Comparison of ENCODE assay signal across 14 cellular contexts in genomic region chr4:63528592-63528991, GRCh38.
DNase-seq lines count a peak whose midpoint lies in the region; ATAC-seq and TF ChIP-seq lines count a peak whose summit lies in the region.
"Had no signal": no experiment of that assay in that cellular context is flagged by ENCODE, and none has a peak within 500 bp of the region (broad histone marks: within the 10 kb centered on the region; RNA-seq: fewer than 3 reads in every experiment).

No MANE protein-coding gene starts in this region.

- H3K36me3 ChIP-seq in smooth muscle cell (ENCODE audit: low read depth) (no peaks in the 10 kb centered on the region), heart right ventricle (no peaks in the 10 kb centered on the region)
- H3K36me3 ChIP-seq: HAP-1 had no signal

- WGBS in smooth muscle cell (ENCODE audit: low lambda C conversion rate) = 56% methylated on average over 1 of the region's 1 CpG
- WGBS in heart right ventricle, 2 donors = 38 to 71% methylated on average over 1 of the region's 1 CpG

- intact Hi-C loops in heart right ventricle (cut with DNase I) = no loop called here

- H3F3A ChIP-seq in smooth muscle cell (ENCODE audit: low read depth) = no peaks in the 10 kb centered on the region

- H3K9me3 ChIP-seq in smooth muscle cell (replicated peaks; ENCODE audit: low read depth) = no peaks in the 10 kb centered on the region
- H3K9me3 ChIP-seq in heart right ventricle = peaks cover 0 to 10% (median 0%) of the 10 kb centered on the region in 11 donors
- H3K9me3 ChIP-seq: HAP-1 had no signal

- no peaks in the 10 kb centered on the region for H4K20me1 ChIP-seq in smooth muscle cell (ENCODE audit: low read depth)

- ATAC-seq in heart right ventricle = no peak
- no peak for ATAC-seq in HG02870 (IDR thresholded peaks at IDR 0.05; ENCODE audit: unreplicated experiment)
- ATAC-seq: stimulated activated naive B cell treated with anti-CD40 and anti-IgM and Interleukin-4, amounts not matched to agents 10 μg/mL and 1 μg/mL and 100 μg/mL, for 72 hours had no signal

- in situ Hi-C loops in astrocyte of the spinal cord (cut with HindIII; ENCODE audit: low sequenced_read_pairs) = no loop called here

- H3K27ac ChIP-seq in smooth muscle cell (ENCODE audit: low read depth) = no peak overlapping the region
- H3K27ac ChIP-seq in heart right ventricle = peak overlapping the region in 1 of 10 donors; percentile 1

- no peak overlapping the region for H3K4me3 ChIP-seq in astrocyte of the spinal cord (ENCODE audit: low read depth, low read length)
- no peak overlapping the region for H3K4me3 ChIP-seq in smooth muscle cell
- peak overlapping the region in 3 of 10 donors; percentile 5 to 26 (median 22) for H3K4me3 ChIP-seq in heart right ventricle
- H3K4me3 ChIP-seq: HAP-1 had no signal

- no peak overlapping the region for H2AFZ ChIP-seq in smooth muscle cell (ENCODE audit: low read depth)

- H3K79me2 ChIP-seq in smooth muscle cell (ENCODE audit: low read depth) = no peaks in the 10 kb centered on the region

- TF ChIP-seq CTCF in astrocyte of the spinal cord (IDR thresholded peaks at IDR 0.05; ENCODE audit: low read depth, low read length) (peak; percentile 13), smooth muscle cell (IDR thresholded peaks at IDR 0.05; ENCODE audit: borderline replicate concordance, insufficient read depth, poor library complexity, severe bottlenecking) (peak; percentile 44), heart right ventricle (IDR thresholded peaks at IDR 0.05) (peak in 3 of 9 donors; percentile 5 to 26 (median 26))

- no peak overlapping the region for H3K4me2 ChIP-seq in smooth muscle cell

- no peak overlapping the region for H3K9ac ChIP-seq in smooth muscle cell (ENCODE audit: low read depth)

- H3K27me3 ChIP-seq in smooth muscle cell (ENCODE audit: low read depth) (no peaks in the 10 kb centered on the region), heart right ventricle (no peaks in the 10 kb centered on the region)

- DNase-seq in NCI-H748 treated with DMSO at 0.1 percent for 48 hours (lab: John Stamatoyannopoulos, UW) (peak; percentile 2), NCI-H748 (lab: John Stamatoyannopoulos, UW; ENCODE audit: unreplicated experiment) (no peak), NCI-H146 (lab: John Stamatoyannopoulos, UW) (peak; percentile 17), astrocyte of the spinal cord (ENCODE audit: low read depth, low spot score) (no peak), smooth muscle cell (lab: John Stamatoyannopoulos, UW; ENCODE audit: unreplicated experiment) (no peak), heart right ventricle (no peak)
- no peak for DNase-seq in stimulated activated CD4-positive, alpha-beta T cell treated with anti-CD3 and anti-CD28 coated beads, Interleukin-15, amount 100 ng/mL, for 24 hours
- DNase-seq: activated CD8-positive, alpha-beta memory T cell treated with anti-CD3 and anti-CD28 coated beads, Interleukin-2, amount 50 U/mL, for 4 hours; midbrain; Right ventricle myocardium superior; stimulated activated CD4-positive, alpha-beta T cell treated with anti-CD3 and anti-CD28 coated beads, Interleukin-1b, Interleukin-23, amount 100 ng/mL, for 48 hours; stimulated activated naive B cell treated with anti-CD40 and anti-IgM and Interleukin-4, amounts not matched to agents 10 μg/mL and 1 μg/mL and 100 μg/mL, for 72 hours had no signal

- no peaks in the 10 kb centered on the region for H3K4me1 ChIP-seq in smooth muscle cell (ENCODE audit: low read depth)
- H3K4me1 ChIP-seq in heart right ventricle = no peaks in the 10 kb centered on the region
- H3K4me1 ChIP-seq: HAP-1 had no signal

Comparison
In these comparisons a context has a peak if more than half of its experiments do, and no peak if none do; other contexts are left out.
1. DNase-seq: peak in NCI-H748 treated with DMSO at 0.1 percent for 48 hours (single experiment) and NCI-H146 (single experiment); none in NCI-H748 (single experiment), astrocyte of the spinal cord (single experiment), smooth muscle cell (single experiment), stimulated activated CD4-positive, alpha-beta T cell treated with anti-CD3 and anti-CD28 coated beads, Interleukin-15, amount 100 ng/mL, for 24 hours (single experiment) and heart right ventricle (0 of 2).